ENCODE assay signal across 11 cellular contexts in the genomic region with DNA sequence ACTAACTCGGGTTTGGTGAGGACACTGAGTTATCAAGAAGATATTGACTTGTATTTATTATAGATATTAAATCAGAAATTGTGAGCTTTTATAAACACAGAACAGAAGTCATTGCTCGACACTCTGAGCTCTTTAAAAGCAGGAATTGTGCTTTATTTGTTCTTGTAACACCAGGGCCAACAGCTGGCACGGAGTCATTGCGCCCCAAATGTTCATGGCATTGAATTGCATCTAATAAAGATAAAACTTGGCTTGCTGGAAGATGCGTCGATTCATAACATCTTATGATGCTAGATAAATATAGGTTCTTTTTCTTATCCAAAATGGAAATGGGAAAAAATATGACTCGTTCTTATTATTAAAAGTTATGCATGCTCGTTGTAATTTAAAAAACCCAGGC. TPM values are rescaled to one million over a fixed set of nuclear protein-coding genes. Genes with fewer than 3 reads are reported as not detected.
A peak's percentile ranks its signal among the peaks of the same experiment; 100 is the strongest.
DNase-seq lines count a peak whose midpoint lies in the region; ATAC-seq and TF ChIP-seq lines count a peak whose summit lies in the region.
"Had no signal": no experiment of that assay in that cellular context is flagged by ENCODE, and none has a peak within 500 bp of the region (broad histone marks: within the 10 kb centered on the region; RNA-seq: fewer than 3 reads in every experiment).

No MANE protein-coding gene starts in this region.

- peak; percentile 42; the same call in 1 of the 2 replicates for TF ChIP-seq RAD21 in SK-N-SH (IDR thresholded peaks at IDR 0.05; ENCODE audit: low read length)

- H3K27ac ChIP-seq in SK-N-SH (ENCODE audit: low read depth in 2 of 2, low read length in 1 of 2) = no peak overlapping the region
- H3K27ac ChIP-seq in OCI-LY7 (ENCODE audit: low read depth, low read length, poor library complexity, severe bottlenecking) = no peak overlapping the region
- no peak overlapping the region for H3K27ac ChIP-seq in foreskin keratinocyte
- no peak overlapping the region for H3K27ac ChIP-seq in transverse colon
- no peak overlapping the region for H3K27ac ChIP-seq in heart right ventricle

- POLR2A ChIA-PET in SK-N-SH (lab: Yijun Ruan, JAX) = no interaction called here
- POLR2A ChIA-PET in OCI-LY7 (lab: Charles Lee) = interaction anchor here (1.5 kb wide), 1 partner anchor 52 kb away, joined by 3 read pairs; no protein-coding TSS in a partner anchor

- ATAC-seq in SK-N-SH treated with all-trans-retinoic acid at 6 μM for 48 hours (no peak), foreskin keratinocyte (no peak), heart right ventricle (no peak), left cardiac atrium (no peak)
- ATAC-seq: stimulated activated memory B cell treated with anti-CD40 and anti-IgM and Interleukin-4, amounts not matched to agents 10 μg/mL and 1 μg/mL and 100 μg/mL, for 72 hours had no signal

- in situ Hi-C loops in transverse colon (cut with MboI; ENCODE audit: low pct_ligation_motif_present in 1 of 4, low pct_unique_long_range_greater_than_20kb in 1 of 4, low sequenced_read_pairs in 3 of 4) = no loop called here

- H3K36me3 ChIP-seq in SK-N-SH (replicated peaks in 1 of 2; ENCODE audit: control insufficient read depth in 1 of 2, insufficient read depth in 2 of 2, low read length in 1 of 2) (no peaks in the 10 kb centered on the region), OCI-LY7 (ENCODE audit: insufficient read depth, low read length) (no peaks in the 10 kb centered on the region), transverse colon (no peaks in the 10 kb centered on the region), heart right ventricle (no peaks in the 10 kb centered on the region)

- H3K4me1 ChIP-seq in SK-N-SH (ENCODE audit: control insufficient read depth in 1 of 2, insufficient read depth in 2 of 2, low read depth in 1 of 2, low read length in 1 of 2) (no peaks in the 10 kb centered on the region; a peak in 1 of 4 replicates), OCI-LY7 (ENCODE audit: insufficient read depth, low read length, poor library complexity, severe bottlenecking) (no peaks in the 10 kb centered on the region), foreskin keratinocyte (no peaks in the 10 kb centered on the region), transverse colon (no peaks in the 10 kb centered on the region), heart right ventricle (peaks cover 0 to 12% (median 0%) of the 10 kb centered on the region in 9 donors)

- H3K4me2 ChIP-seq in SK-N-SH (no peak overlapping the region), OCI-LY7 (ENCODE audit: low read length) (no peak overlapping the region)

- TF ChIP-seq EP300 in SK-N-SH (IDR thresholded peaks at IDR 0.05; ENCODE audit: borderline replicate concordance in 1 of 2, low read depth in 1 of 2, low read length in 1 of 2) (no peak), transverse colon (IDR thresholded peaks at IDR 0.05; ENCODE audit: low read depth) (no peak)

- H3K9me3 ChIP-seq in SK-N-SH (no peaks in the 10 kb centered on the region; the same call in 1 of the 2 replicates), OCI-LY7 (ENCODE audit: low read length) (no peaks in the 10 kb centered on the region), transverse colon (peaks cover 0 to 3% of the 10 kb centered on the region in 2 donors), heart right ventricle (peaks cover 0 to 17% (median 7%) of the 10 kb centered on the region in 11 donors)

- TF ChIP-seq POLR2A in transverse colon (IDR thresholded peaks at IDR 0.05) = no peak

- intact Hi-C loops in OCI-LY7 (cut with micrococcal nuclease; ENCODE audit: unreplicated experiment) (loop anchor here (2.0 kb wide), 1 partner anchor 60 kb away; no protein-coding TSS in a partner anchor), transverse colon (cut with DNase I; ENCODE audit: low total_unique reads) (no loop called here), heart right ventricle (cut with DNase I) (loop anchor here in 2 of 10 donors (10.0 kb wide), 1 partner anchor 62 kb away; no protein-coding TSS in a partner anchor), left cardiac atrium (cut with DNase I) (no loop called here)

- DNase-seq in SK-N-SH (no peak), OCI-LY7 (ENCODE audit: low spot score) (peak; percentile 20), foreskin keratinocyte (no peak), transverse colon (peak; percentile 26), heart right ventricle (no peak), NCI-H2196 (lab: John Stamatoyannopoulos, UW; ENCODE audit: unreplicated experiment) (no peak), left cardiac atrium (no peak)
- DNase-seq: CD4-positive, CD25-positive, alpha-beta regulatory T cell; immature natural killer cell had no signal

- H3K9ac ChIP-seq in SK-N-SH = no peak overlapping the region

- H3F3A ChIP-seq in SK-N-SH (replicated peaks; ENCODE audit: insufficient read depth) = no peaks in the 10 kb centered on the region

- 29% methylated on average over 8 of the region's 8 CpGs for WGBS in SK-N-SH (ENCODE audit: low lambda C conversion rate)
- WGBS in transverse colon (ENCODE audit: low coverage in 1 of 2), 2 donors = 36 to 46% methylated on average over 8 of the region's 8 CpGs
- WGBS in heart right ventricle, 2 donors = 60 to 67% methylated on average over 8 of the region's 8 CpGs

- no peaks in the 10 kb centered on the region for H3K9me2 ChIP-seq in SK-N-SH
- H3K9me2 ChIP-seq in OCI-LY7 (ENCODE audit: insufficient read depth, low read length) = no peaks in the 10 kb centered on the region

- H4K20me1 ChIP-seq in SK-N-SH (ENCODE audit: insufficient read depth) (no peaks in the 10 kb centered on the region), OCI-LY7 (ENCODE audit: insufficient read depth, low read length) (no peaks in the 10 kb centered on the region)

- peak; percentile 43 for TF ChIP-seq CTCF in SK-N-SH (IDR thresholded peaks at IDR 0.05)
- peak; percentile 73 for TF ChIP-seq CTCF in OCI-LY7 (conservative IDR thresholded peaks at IDR 0.05; ENCODE audit: low read length)
- TF ChIP-seq CTCF in foreskin keratinocyte (conservative IDR thresholded peaks at IDR 0.05) = peak; percentile 33
- TF ChIP-seq CTCF in transverse colon (IDR thresholded peaks at IDR 0.05) = peak in 1 of 5 experiments; percentile 26
- TF ChIP-seq CTCF in heart right ventricle (IDR thresholded peaks at IDR 0.05) = no peak

- BruUV-seq in OCI-LY7 (replicated peaks; lab: Mats Ljungman, UMichigan) = no TSS peak

- H3K27me3 ChIP-seq in SK-N-SH (ENCODE audit: insufficient read depth) = no peaks in the 10 kb centered on the region; the same call in 1 of the 2 replicates
- peaks cover 11% of the 10 kb centered on the region for H3K27me3 ChIP-seq in foreskin keratinocyte
- H3K27me3 ChIP-seq in transverse colon = no peaks in the 10 kb centered on the region
- H3K27me3 ChIP-seq in heart right ventricle = no peaks in the 10 kb centered on the region

- no peaks in the 10 kb centered on the region for H3K79me2 ChIP-seq in SK-N-SH (ENCODE audit: insufficient read depth)
- no peaks in the 10 kb centered on the region for H3K79me2 ChIP-seq in OCI-LY7 (ENCODE audit: insufficient read depth, low read depth, low read length)

- CTCF ChIA-PET in SK-N-SH (lab: Yijun Ruan, JAX) (interaction anchor here (0.8 to 10.5 kb wide), 7 partner anchors 26 to 395 kb away, joined by 3 to 78 read pairs (median 3); no protein-coding TSS in a partner anchor), OCI-LY7 (lab: Charles Lee; ENCODE audit: unreplicated experiment) (no interaction called here)

- H3K4me3 ChIP-seq in SK-N-SH (ENCODE audit: low read depth in 2 of 2, low read length in 1 of 2) (no peak overlapping the region), OCI-LY7 (ENCODE audit: low read depth, low read length, poor library complexity, severe bottlenecking) (no peak overlapping the region), transverse colon (no peak overlapping the region), heart right ventricle (no peak overlapping the region)

- no peak overlapping the region for H2AFZ ChIP-seq in SK-N-SH (ENCODE audit: low read depth)
- H2AFZ ChIP-seq in OCI-LY7 (ENCODE audit: low read length) = no peak overlapping the region

TF ChIP-seq in SK-N-SH, 30 proteins besides CTCF, POLR2A, EP300 and RAD21 (continues in another document):
- TF ChIP-seq NRF1 (IDR thresholded peaks at IDR 0.05; ENCODE audit: low read depth, low read length) (no peak), POLR2AphosphoS5 (IDR thresholded peaks at IDR 0.05; ENCODE audit: low read depth, low read length) (no peak), JUND (IDR thresholded peaks at IDR 0.05) (no peak), GATA2 (CRISPR knock-in tag; IDR thresholded peaks at IDR 0.05) (no peak)
- TF ChIP-seq, protein P1, sequence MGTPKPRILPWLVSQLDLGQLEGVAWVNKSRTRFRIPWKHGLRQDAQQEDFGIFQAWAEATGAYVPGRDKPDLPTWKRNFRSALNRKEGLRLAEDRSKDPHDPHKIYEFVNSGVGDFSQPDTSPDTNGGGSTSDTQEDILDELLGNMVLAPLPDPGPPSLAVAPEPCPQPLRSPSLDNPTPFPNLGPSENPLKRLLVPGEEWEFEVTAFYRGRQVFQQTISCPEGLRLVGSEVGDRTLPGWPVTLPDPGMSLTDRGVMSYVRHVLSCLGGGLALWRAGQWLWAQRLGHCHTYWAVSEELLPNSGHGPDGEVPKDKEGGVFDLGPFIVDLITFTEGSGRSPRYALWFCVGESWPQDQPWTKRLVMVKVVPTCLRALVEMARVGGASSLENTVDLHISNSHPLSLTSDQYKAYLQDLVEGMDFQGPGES (IDR thresholded peaks at IDR 0.05; ENCODE audit: low read depth, low read length) = no peak

TF ChIP-seq in SK-N-SH treated with all-trans-retinoic acid at 6 μM for 48 hours, 23 proteins besides CTCF, POLR2A, EP300 and RAD21 (continues in another document):
- TF ChIP-seq RARB (CRISPR knock-in tag; IDR thresholded peaks at IDR 0.05) = no peak
- TF ChIP-seq ZNF565 (CRISPR knock-in tag; conservative IDR thresholded peaks at IDR 0.05; ENCODE audit: low read depth) = no peak
- no peak for TF ChIP-seq TOX (CRISPR knock-in tag; IDR thresholded peaks at IDR 0.05; ENCODE audit: borderline replicate concordance)
- TF ChIP-seq ZC3H10 (CRISPR knock-in tag; IDR thresholded peaks at IDR 0.05) = no peak

RNA-seq across cellular contexts. Expression of a gene that starts 11.8 kb away (rescaled TPM):
- polyA plus RNA-seq in SK-N-SH (2012; rRNA removed) (2.4 and 2.7 TPM in 2 replicates), foreskin keratinocyte (1.2 and 1.4 TPM in 2 replicates), heart right ventricle (10 to 100 TPM; 13.5 to 25.1 TPM)
- polyA plus RNA-seq in SK-N-SH (2012; cell fraction: cytosol; rRNA removed) = 1.3 and 1.6 TPM in 2 replicates
- polyA plus RNA-seq in SK-N-SH (2012; cell fraction: nucleus; rRNA removed) = 8.0 and 8.5 TPM in 2 replicates
- 3.2 and 3.5 TPM in 2 replicates for total RNA-seq in OCI-LY7 (2014; rRNA removed; shearing (Covaris generic))
- total RNA-seq in OCI-LY7 (2022) (10.9 and 11.1 TPM in 2 replicates), foreskin keratinocyte (1.1 and 1.2 TPM in 2 replicates), transverse colon (10 to 100 TPM; 10.8 to 20.2 (median 13.7) TPM), heart right ventricle (10 to 100 TPM; 23.6 to 58.0 (median 43.8) TPM), left cardiac atrium (10 to 100 TPM; 27.0 to 36.3 TPM)

Comparison
In these comparisons a context has a peak if more than half of its experiments do, and no peak if none do; other contexts are left out.
1. DNase-seq: peak in OCI-LY7 (single experiment) and transverse colon (single experiment); none in SK-N-SH (single experiment), foreskin keratinocyte (0 of 2), heart right ventricle (0 of 2), NCI-H2196 (single experiment) and left cardiac atrium (single experiment).
2. CTCF ChIP-seq: peak in SK-N-SH (single experiment), OCI-LY7 (single experiment) and foreskin keratinocyte (single experiment); none in heart right ventricle (0 of 9).